In the genomic region with DNA sequence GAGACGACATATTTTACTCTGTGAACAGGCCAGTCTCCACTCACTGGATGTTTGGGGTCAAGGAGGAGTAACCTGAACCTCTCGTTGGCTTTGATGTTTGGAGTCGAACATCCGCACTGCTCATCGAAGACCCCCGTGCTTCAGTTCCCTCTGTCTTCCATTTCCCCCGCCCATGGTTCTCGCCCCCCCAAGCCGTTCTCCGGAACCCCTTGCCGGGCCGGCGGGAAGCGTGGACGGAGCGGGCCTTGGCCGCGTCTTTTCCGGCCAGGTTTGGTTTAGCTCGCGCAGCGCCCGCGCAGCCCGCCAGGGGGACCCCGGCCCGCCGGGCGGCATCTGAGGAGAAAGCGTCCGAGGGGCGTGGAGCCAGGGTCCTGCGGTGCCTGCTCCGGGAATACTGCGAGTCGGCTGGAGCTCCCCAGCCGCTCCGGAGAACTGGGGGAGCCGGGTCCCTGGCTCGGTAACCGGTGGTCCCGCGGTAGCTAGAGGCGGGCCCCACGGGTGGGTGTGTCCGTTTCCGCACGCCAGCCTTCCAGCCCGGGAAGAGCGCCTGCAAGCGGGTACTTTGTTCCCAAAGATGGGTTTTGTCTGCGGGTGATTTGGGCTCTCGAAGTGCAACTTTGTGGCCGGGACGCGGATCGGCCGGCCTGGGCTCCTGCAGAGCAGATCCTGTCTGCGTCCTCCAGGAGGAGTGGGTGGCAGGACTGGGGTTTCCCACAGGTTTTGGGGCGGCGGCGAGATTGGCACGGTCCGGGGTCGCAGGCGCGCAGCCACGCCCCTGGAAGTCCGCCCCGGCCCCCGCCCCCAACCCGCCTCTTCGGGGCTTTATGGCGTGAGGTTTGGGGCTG, we compare ENCODE assay signal across 8 cellular contexts.
A peak's percentile ranks its signal among the peaks of the same experiment; 100 is the strongest.
DNase-seq lines count a peak whose midpoint lies in the region; ATAC-seq and TF ChIP-seq lines count a peak whose summit lies in the region.

No MANE protein-coding gene starts in this region.

- peak overlapping the region; percentile 89 for H3K27ac ChIP-seq in brain microvascular endothelial cell

- H3K36me3 ChIP-seq in brain microvascular endothelial cell (replicated peaks): no peaks in the 10 kb centered on the region

- ATAC-seq in HG03354 (IDR thresholded peaks at IDR 0.05; ENCODE audit: poor library complexity, severe bottlenecking, unreplicated experiment): peak; percentile 84

- in situ Hi-C loops in brain microvascular endothelial cell (cut with HindIII; ENCODE audit: low pct_ligation_motif_present, low sequenced_read_pairs): no loop called here

- peak; percentile 3 for DNase-seq in NCI-H1436 (lab: John Stamatoyannopoulos, UW)
- no peak for DNase-seq in NCI-H1436 treated with DMSO at 0.1 percent for 48 hours (lab: John Stamatoyannopoulos, UW)
- peak; percentile 32 for DNase-seq in T-helper 9 cell
- peak; percentile 74 for DNase-seq in brain microvascular endothelial cell
- peak; percentile 63 for DNase-seq in iris pigment epithelial cell (ENCODE audit: low read depth)
- DNase-seq in stimulated activated CD4-positive, alpha-beta T cell treated with anti-CD3 and anti-CD28 coated beads, Interleukin-12 subunit alpha, Interleukin-12 subunit beta, amount 100 ng/mL, for 24 hours (ENCODE audit: low read depth in 2 of 2): peak; percentile 21 to 47
- no peak for DNase-seq in putamen (ENCODE audit: low spot score)

- peak; percentile 68 for TF ChIP-seq CTCF in brain microvascular endothelial cell (IDR thresholded peaks at IDR 0.05; ENCODE audit: low read depth, low read length, missing control alignments)

- peak overlapping the region; percentile 86 for H3K4me3 ChIP-seq in brain microvascular endothelial cell (ENCODE audit: low read depth, low read length)

- H3K27me3 ChIP-seq in brain microvascular endothelial cell (replicated peaks): no peaks in the 10 kb centered on the region

Comparison
In these comparisons a context has a peak if more than half of its experiments do, and no peak if none do; other contexts are left out.
1. DNase-seq: peak in NCI-H1436 (single experiment), T-helper 9 cell (single experiment), brain microvascular endothelial cell (single experiment), iris pigment epithelial cell (single experiment) and stimulated activated CD4-positive, alpha-beta T cell treated with anti-CD3 and anti-CD28 coated beads, Interleukin-12 subunit alpha, Interleukin-12 subunit beta, amount 100 ng/mL, for 24 hours (2 of 2); none in NCI-H1436 treated with DMSO at 0.1 percent for 48 hours (single experiment) and putamen (single experiment).